ENCODE assay signal across 3 cellular contexts in the genomic region with DNA sequence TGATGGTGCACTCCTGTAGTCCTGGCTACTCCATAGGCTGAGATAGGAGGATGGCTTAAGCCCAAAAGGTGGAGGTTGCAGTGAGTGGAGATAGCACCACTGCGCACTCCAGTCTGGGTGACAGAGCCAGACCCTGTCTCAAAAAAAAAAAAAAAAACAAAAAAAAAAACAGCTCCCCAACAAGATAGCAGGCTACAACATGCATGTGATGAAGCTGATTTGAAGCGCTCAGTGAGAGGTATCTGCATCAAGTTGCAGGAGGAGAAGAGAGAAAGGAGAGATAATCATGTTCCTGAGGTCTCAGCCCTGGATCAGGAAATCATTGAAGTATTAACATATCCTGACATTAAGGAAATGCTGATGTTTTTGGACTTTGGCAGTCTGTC.
TF ChIP-seq lines count a peak whose summit lies in the region.

No MANE protein-coding gene starts in this region.

TF ChIP-seq in A549, 52 proteins besides CTCF, POLR2A, EP300 and RAD21:
- no peak for TF ChIP-seq CHD2 (IDR thresholded peaks at IDR 0.05; ENCODE audit: low read length, partially characterized antibody)
- TF ChIP-seq MYC (IDR thresholded peaks at IDR 0.05; ENCODE audit: borderline replicate concordance, low read length), result no peak
- TF ChIP-seq ESRRA (IDR thresholded peaks at IDR 0.05; ENCODE audit: borderline replicate concordance, low read length), result no peak
- TF ChIP-seq CHD4 (IDR thresholded peaks at IDR 0.05; ENCODE audit: borderline replicate concordance), result no peak
- no peak for TF ChIP-seq HES2 (IDR thresholded peaks at IDR 0.05)
- no peak for TF ChIP-seq MAZ (IDR thresholded peaks at IDR 0.05; ENCODE audit: borderline replicate concordance, low read depth, low read length)
- TF ChIP-seq RCOR1 (IDR thresholded peaks at IDR 0.05; ENCODE audit: low read depth, low read length), result no peak
- no peak for TF ChIP-seq CEBPB (IDR thresholded peaks at IDR 0.05)
- no peak for TF ChIP-seq KDM1A (IDR thresholded peaks at IDR 0.05; ENCODE audit: low read depth)
- TF ChIP-seq TFCP2L1 (CRISPR knock-in tag; IDR thresholded peaks at IDR 0.05), result no peak

TF ChIP-seq in WTC11, 78 proteins besides CTCF, POLR2A, EP300 and RAD21:
- TF ChIP-seq, protein P1, sequence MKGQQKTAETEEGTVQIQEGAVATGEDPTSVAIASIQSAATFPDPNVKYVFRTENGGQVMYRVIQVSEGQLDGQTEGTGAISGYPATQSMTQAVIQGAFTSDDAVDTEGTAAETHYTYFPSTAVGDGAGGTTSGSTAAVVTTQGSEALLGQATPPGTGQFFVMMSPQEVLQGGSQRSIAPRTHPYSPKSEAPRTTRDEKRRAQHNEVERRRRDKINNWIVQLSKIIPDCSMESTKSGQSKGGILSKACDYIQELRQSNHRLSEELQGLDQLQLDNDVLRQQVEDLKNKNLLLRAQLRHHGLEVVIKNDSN (CRISPR knock-in tag; IDR thresholded peaks at IDR 0.05), result no peak
- TF ChIP-seq GTF2I (CRISPR knock-in tag; conservative IDR thresholded peaks at IDR 0.05) (no peak), JAZF1 (CRISPR knock-in tag; IDR thresholded peaks at IDR 0.05) (no peak), ZNF219 (CRISPR knock-in tag; IDR thresholded peaks at IDR 0.05; ENCODE audit: borderline replicate concordance) (no peak), PRRX2 (CRISPR knock-in tag; IDR thresholded peaks at IDR 0.05) (no peak), AR (CRISPR knock-in tag; IDR thresholded peaks at IDR 0.05) (no peak), NFYB (CRISPR knock-in tag; conservative IDR thresholded peaks at IDR 0.05; ENCODE audit: low read depth) (no peak), SOX15 (CRISPR knock-in tag; IDR thresholded peaks at IDR 0.05) (no peak), ZMAT4 (CRISPR knock-in tag; IDR thresholded peaks at IDR 0.05) (no peak), GRHL2 (CRISPR knock-in tag; IDR thresholded peaks at IDR 0.05; ENCODE audit: insufficient replicate concordance, severe bottlenecking) (no peak), MAX (CRISPR knock-in tag; IDR thresholded peaks at IDR 0.05) (no peak)
- TF ChIP-seq, protein P2, sequence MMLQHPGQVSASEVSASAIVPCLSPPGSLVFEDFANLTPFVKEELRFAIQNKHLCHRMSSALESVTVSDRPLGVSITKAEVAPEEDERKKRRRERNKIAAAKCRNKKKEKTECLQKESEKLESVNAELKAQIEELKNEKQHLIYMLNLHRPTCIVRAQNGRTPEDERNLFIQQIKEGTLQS (CRISPR knock-in tag; conservative IDR thresholded peaks at IDR 0.05), result no peak

TF ChIP-seq in HepG2, 621 proteins besides CTCF, POLR2A, EP300 and RAD21:
- TF ChIP-seq ZNF674 (CRISPR knock-in tag; IDR thresholded peaks at IDR 0.05; ENCODE audit: low read depth), result no peak
- TF ChIP-seq REL (CRISPR knock-in tag; conservative IDR thresholded peaks at IDR 0.05), result 0 out of 2 replicates have a peak, but pooled peaks have one; percentile 9
